ENCODE assay signal across 15 cellular contexts in the genomic region with DNA sequence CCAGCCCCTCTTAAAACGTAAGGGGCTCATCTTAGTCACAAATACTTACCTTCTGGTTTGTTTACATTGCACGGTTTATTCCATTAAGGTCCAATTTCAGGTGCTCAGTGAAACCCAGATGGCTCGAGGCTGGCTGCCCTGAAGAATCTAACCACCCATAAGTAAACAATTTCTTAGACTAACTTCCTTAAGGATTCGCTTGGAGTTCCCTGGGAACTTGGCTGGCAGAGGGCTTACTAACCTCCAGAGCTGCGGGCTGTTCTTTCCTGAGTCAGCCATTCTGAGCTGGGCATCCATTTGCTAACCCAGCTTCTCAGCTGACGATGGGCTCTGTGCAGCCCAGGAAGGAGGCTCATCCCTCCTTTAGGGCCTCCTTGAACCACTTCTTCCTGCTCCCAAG.
"Had no signal": no experiment of that assay in that cellular context is flagged by ENCODE, and none has a peak within 500 bp of the region (broad histone marks: within the 10 kb centered on the region; RNA-seq: fewer than 3 reads in every experiment).

No MANE protein-coding gene starts in this region.

- ATAC-seq: activated CD4-positive, alpha-beta T cell treated with anti-CD3 and anti-CD28 coated beads for 36 hours; left ventricle myocardium superior; natural killer cell had no signal

- H3K4me3 ChIP-seq: dorsolateral prefrontal cortex, transverse colon had no signal

- DNase-seq: activated CD4-positive, alpha-beta memory T cell treated with anti-CD3 and anti-CD28 coated beads, Interleukin-2, amount 10 ng/mL, durations not matched to agents 7 days and 5 days; activated CD4-positive, alpha-beta T cell treated with anti-CD3 and anti-CD28 coated beads for 36 hours; activated naive CD4-positive, alpha-beta T cell treated with anti-CD3 and anti-CD28 coated beads, Interleukin-2, amount 10 ng/mL, durations not matched to agents 7 days and 5 days; activated T-cell treated with anti-CD3 and anti-CD28 coated beads, Interleukin-2, amount 50 U/mL, for 24 hours; dorsolateral prefrontal cortex; endodermal cell; hippocampal formation; left ventricle myocardium superior; natural killer cell; retina; stimulated activated CD4-positive, alpha-beta T cell treated with anti-CD3 and anti-CD28 coated beads, Interleukin-15, amount 100 ng/mL, for 24 hours; stimulated activated CD4-positive, alpha-beta T cell treated with anti-CD3 and anti-CD28 coated beads, Interleukin-4, amount 100 ng/mL, for 1 hour; stimulated activated naive CD4-positive, alpha-beta T cell; transverse colon had no signal

- H3K27ac ChIP-seq: dorsolateral prefrontal cortex, neutrophil, transverse colon had no signal

- H3K36me3 ChIP-seq: neutrophil, transverse colon had no signal

- H3K9me3 ChIP-seq: neutrophil, transverse colon had no signal

- H3K27me3 ChIP-seq: neutrophil, transverse colon had no signal
